In the genomic region with DNA sequence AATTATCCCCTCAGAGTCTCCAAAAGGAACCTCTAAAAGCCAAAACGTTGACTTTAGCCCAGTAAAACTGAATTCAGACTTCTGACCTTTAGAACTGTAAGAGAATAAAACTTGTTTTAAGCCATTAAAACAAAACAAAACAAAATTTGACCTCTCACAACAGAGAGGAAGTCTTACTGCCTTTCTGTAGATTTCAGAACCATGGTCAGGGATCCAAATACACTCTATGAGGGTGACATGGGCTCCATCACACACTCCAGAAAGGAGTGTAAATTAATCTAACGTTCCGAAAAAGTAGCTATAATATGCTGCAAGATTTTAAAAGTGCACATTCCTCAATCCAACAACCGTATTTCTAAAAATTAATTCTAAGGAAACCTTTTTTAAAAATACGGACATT, we compare ENCODE assay signal across 1 cellular context.
TF ChIP-seq lines count a peak whose summit lies in the region.

No MANE protein-coding gene starts in this region.

TF ChIP-seq in WTC11, 78 proteins besides CTCF, POLR2A, EP300 and RAD21 (continued from another document):
- TF ChIP-seq, protein P1, sequence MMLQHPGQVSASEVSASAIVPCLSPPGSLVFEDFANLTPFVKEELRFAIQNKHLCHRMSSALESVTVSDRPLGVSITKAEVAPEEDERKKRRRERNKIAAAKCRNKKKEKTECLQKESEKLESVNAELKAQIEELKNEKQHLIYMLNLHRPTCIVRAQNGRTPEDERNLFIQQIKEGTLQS (CRISPR knock-in tag; conservative IDR thresholded peaks at IDR 0.05): no peak
